ENCODE assay signal across 8 cellular contexts in the genomic region with DNA sequence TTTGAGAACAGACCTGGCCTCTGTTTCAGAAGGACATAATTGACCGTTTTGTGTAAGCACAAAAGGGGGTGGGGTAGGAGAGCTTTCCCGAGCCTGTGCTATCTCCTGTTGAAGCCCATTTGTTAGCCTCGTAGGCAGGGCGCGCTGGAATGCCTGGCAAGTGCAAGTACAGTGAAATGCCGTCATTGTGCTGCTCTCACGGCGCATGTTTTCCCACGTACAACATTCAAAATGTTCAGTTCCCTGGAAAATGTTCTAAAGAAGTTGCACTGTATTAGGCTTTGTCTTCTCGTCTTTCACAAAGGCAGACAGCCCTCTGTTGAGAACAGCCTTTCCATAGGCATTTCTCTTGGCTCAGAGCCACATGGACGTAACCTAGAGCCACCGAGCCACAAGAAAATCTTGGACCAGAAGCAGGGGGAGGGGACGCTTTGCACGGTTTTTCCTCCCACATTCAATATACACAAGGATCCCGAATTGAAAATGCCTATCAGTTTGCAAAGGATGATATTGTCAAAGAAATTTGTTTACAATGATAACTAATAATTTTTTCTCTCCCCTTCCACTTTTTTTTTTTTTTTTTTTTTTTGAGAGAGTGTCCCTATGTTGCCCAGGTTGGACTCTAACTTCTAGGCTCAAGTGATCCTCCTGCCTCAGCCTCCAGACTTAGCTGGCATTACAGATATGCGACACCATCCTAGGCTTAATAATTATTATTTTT. TPM values are rescaled to one million over a fixed set of nuclear protein-coding genes. Genes with fewer than 3 reads are reported as not detected.
DNase-seq lines count a peak whose midpoint lies in the region; ATAC-seq and TF ChIP-seq lines count a peak whose summit lies in the region.

No MANE protein-coding gene starts in this region.

- peaks cover 0 to 7% (median 0%) of the 10 kb centered on the region in 4 donors for H3K4me1 ChIP-seq in Peyer's patch

- H3K27me3 ChIP-seq in Peyer's patch, result no peaks in the 10 kb centered on the region

- TF ChIP-seq CTCF in Peyer's patch (IDR thresholded peaks at IDR 0.05), result no peak
- no peak for TF ChIP-seq CTCF in GM13976 (IDR thresholded peaks at IDR 0.05; ENCODE audit: borderline replicate concordance, control extremely low read depth, extremely low read depth, insufficient read depth, missing control alignments)

- H3K9me3 ChIP-seq in Peyer's patch, result no peaks in the 10 kb centered on the region

- DNase-seq in DMS153 (lab: John Stamatoyannopoulos, UW) (peak; percentile 67), Peyer's patch (peak in 2 of 3 donors; percentile 65 to 78), fibroblast of the conjunctiva (ENCODE audit: low read depth) (peak; percentile 22), non-pigmented ciliary epithelial cell (ENCODE audit: low read depth) (peak; percentile 55), GM13976 (ENCODE audit: low spot score) (no peak), HUDEP-2 (lab: John Stamatoyannopoulos, UW; ENCODE audit: unreplicated experiment in 76 of 76) (no peak)

- in situ Hi-C loops in GM13976 (cut with MboI; ENCODE audit: low sequenced_read_pairs, unreplicated experiment), result no loop called here

- H3K27ac ChIP-seq in Peyer's patch, result peak overlapping the region in 2 of 4 donors; percentile 10 to 20

- no peaks in the 10 kb centered on the region for H3K36me3 ChIP-seq in Peyer's patch

- no peak for ATAC-seq in GM19351 (IDR thresholded peaks at IDR 0.05; ENCODE audit: unreplicated experiment)
- no peak for ATAC-seq in HG02759 (IDR thresholded peaks at IDR 0.05; ENCODE audit: unreplicated experiment)

- peak overlapping the region in 1 of 4 donors; percentile 17 for H3K4me3 ChIP-seq in Peyer's patch

- no peak for TF ChIP-seq POLR2A in Peyer's patch (IDR thresholded peaks at IDR 0.05)

RNA-seq across cellular contexts. Expression of gene RAPGEF2, which starts 54.6 kb away (rescaled TPM):
- 10 to 100 TPM; 30.1 to 81.7 (median 41.4) TPM for total RNA-seq in Peyer's patch

Comparison
In these comparisons a context has a peak if more than half of its experiments do, and no peak if none do; other contexts are left out.
1. DNase-seq: peak in DMS153 (single experiment), Peyer's patch (2 of 3), fibroblast of the conjunctiva (single experiment) and non-pigmented ciliary epithelial cell (single experiment); none in GM13976 (single experiment) and HUDEP-2 (0 of 76).